Comparison of ENCODE assay signal across 10 cellular contexts in the genomic region with DNA sequence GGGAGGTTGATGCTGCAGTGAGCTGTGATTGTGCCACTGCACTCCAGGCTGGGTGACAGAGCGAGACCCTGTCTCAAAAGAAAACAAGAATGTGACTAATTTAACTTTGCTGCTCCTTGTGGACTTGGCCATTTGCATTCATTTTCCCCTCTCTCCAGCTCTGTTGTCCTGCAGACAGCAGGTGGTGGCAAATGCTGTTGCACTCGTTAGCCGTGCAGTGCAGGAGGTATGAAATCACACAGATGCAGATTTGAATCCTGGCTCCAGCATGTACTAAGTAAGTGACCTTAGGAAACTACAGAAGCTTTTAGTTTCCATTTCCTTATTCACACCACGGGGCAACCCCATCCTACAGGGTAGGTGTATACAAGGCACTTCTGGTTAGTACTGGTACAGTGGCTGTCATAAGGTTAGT. TPM values are rescaled to one million over a fixed set of nuclear protein-coding genes. Genes with fewer than 3 reads are reported as not detected.
DNase-seq lines count a peak whose midpoint lies in the region; ATAC-seq, FAIRE-seq and TF ChIP-seq lines count a peak whose summit lies in the region.
"Had no signal": no experiment of that assay in that cellular context is flagged by ENCODE, and none has a peak within 500 bp of the region (broad histone marks: within the 10 kb centered on the region; RNA-seq: fewer than 3 reads in every experiment).

No MANE protein-coding gene starts in this region.

- peak overlapping the region; percentile 3; the same call in 1 of the 2 replicates for H2BK5ac ChIP-seq in H1 (ENCODE audit: low read depth, low read length)

- no TSS peak for BruUV-seq in PC-9 (replicated peaks; lab: Mats Ljungman, UMichigan)

- no peak overlapping the region for H4K8ac ChIP-seq in H1 (ENCODE audit: extremely low read depth, insufficient read depth, low read length)

- no peak overlapping the region for H3K56ac ChIP-seq in H1 (replicated peaks; ENCODE audit: insufficient read length, low read depth, low read length)

- TF ChIP-seq RAD21 in H1 (IDR thresholded peaks at IDR 0.05 in 1 of 2, conservative IDR thresholded peaks at IDR 0.05 in 1 of 2; ENCODE audit: low read depth in 2 of 2, low read length in 2 of 2), result peak in 1 of 2 experiments; percentile 21; a peak in 1 of 4 replicates

- H3K4me3 ChIP-seq in H1 (ENCODE audit: extremely low read depth in 1 of 4, insufficient read depth in 2 of 4, low read depth in 3 of 4, low read length in 4 of 4) (no peak overlapping the region), PC-9 (no peak overlapping the region)
- H3K4me3 ChIP-seq: body of pancreas had no signal

- H3K79me1 ChIP-seq in H1 (ENCODE audit: low read depth, low read length), result no peaks in the 10 kb centered on the region

- H4K20me1 ChIP-seq in H1 (replicated peaks in 1 of 2; ENCODE audit: control insufficient read depth in 1 of 2, insufficient read depth in 2 of 2, low read length in 2 of 2), result no peaks in the 10 kb centered on the region
- H4K20me1 ChIP-seq in PC-9 (ENCODE audit: insufficient read depth), result no peaks in the 10 kb centered on the region

- H3K79me2 ChIP-seq in H1 (ENCODE audit: control insufficient read depth in 1 of 2, insufficient read depth in 2 of 2, low read length in 2 of 2) (no peaks in the 10 kb centered on the region), PC-9 (ENCODE audit: low read depth) (no peaks in the 10 kb centered on the region)

- H3F3A ChIP-seq in PC-9 (ENCODE audit: insufficient read depth, low read depth), result 0 out of 2 replicates have a peak, but pooled peaks cover 4% of the 10 kb centered on the region

- H3K36me3 ChIP-seq in H1 (ENCODE audit: control insufficient read depth in 2 of 4, insufficient read depth in 4 of 4, low read length in 3 of 4) (no peaks in the 10 kb centered on the region), PC-9 (ENCODE audit: low read depth) (no peaks in the 10 kb centered on the region)

- CTCF ChIA-PET in H1 (lab: Charles Lee; ENCODE audit: partially characterized antibody), result interaction anchor here (0.6 to 3.6 kb wide), 10 partner anchors 8 to 778 kb away, joined by 3 to 16 read pairs (median 4); a partner anchor contains a TSS
- CTCF ChIA-PET in PC-9 (lab: Charles Lee), result no interaction called here

- FAIRE-seq in H1 (lab: Jason Lieb, UNC), result peak; percentile 81

- H2BK12ac ChIP-seq in H1 (ENCODE audit: low read depth, low read length), result peak overlapping the region; percentile 75; the same call in 1 of the 2 replicates

- H2AK5ac ChIP-seq in H1 (ENCODE audit: low read depth, low read length), result no peak overlapping the region

- POLR2A ChIA-PET in H1 (lab: Charles Lee; ENCODE audit: partially characterized antibody), result interaction anchor here (0.6 to 3.0 kb wide), 5 partner anchors 9 to 424 kb away, joined by 3 to 26 read pairs (median 5); a partner anchor contains a TSS
- POLR2A ChIA-PET in PC-9 (lab: Charles Lee; ENCODE audit: unreplicated experiment), result no interaction called here

- H3K18ac ChIP-seq in H1 (ENCODE audit: extremely low read depth, low read length), result no peak overlapping the region; the same call in 1 of the 2 replicates

- no peak overlapping the region for H2BK15ac ChIP-seq in H1 (ENCODE audit: low read length)

- DNase-seq in H1 (ENCODE audit: low read depth in 1 of 2, low spot score in 2 of 2) (peak in 1 of 2 experiments; percentile 47), SKM-1 treated with dmso at 0.1 percent for 144 hours (lab: John Stamatoyannopoulos, UW; ENCODE audit: unreplicated experiment) (no peak), cerebellar nuclear complex (lab: John Stamatoyannopoulos, UW) (no peak), ecto neural progenitor cell (ENCODE audit: low spot score) (no peak), PC-9 (no peak)
- DNase-seq: body of pancreas, DND-41 had no signal

- intact Hi-C loops in PC-9 (cut with micrococcal nuclease; ENCODE audit: unreplicated experiment), result no loop called here

- H3K4me2 ChIP-seq in H1 (ENCODE audit: insufficient read depth in 1 of 2, low read depth in 2 of 2, low read length in 2 of 2) (no peak overlapping the region; a peak in 2 of 4 replicates), PC-9 (no peak overlapping the region)

- H3K4ac ChIP-seq in H1 (replicated peaks; ENCODE audit: insufficient read length, low read depth, low read length), result no peak overlapping the region

- peak overlapping the region; percentile 74 for H4K5ac ChIP-seq in H1 (ENCODE audit: insufficient read length, low read depth, low read length)

- no peak overlapping the region for H3K9ac ChIP-seq in H1 (replicated peaks in 1 of 4; ENCODE audit: extremely low read depth in 1 of 4, low read depth in 3 of 4, low read length in 3 of 4)

- TF ChIP-seq POLR2A in H1 (IDR thresholded peaks at IDR 0.05; ENCODE audit: control extremely low read depth in 1 of 2, low read depth in 2 of 2, low read length in 2 of 2), result no peak

- no peak overlapping the region for H2BK20ac ChIP-seq in H1 (ENCODE audit: low read length)

- H2AFZ ChIP-seq in H1 (ENCODE audit: low read length) (no peak overlapping the region), PC-9 (no peak overlapping the region)

- ATAC-seq in GM18858 (IDR thresholded peaks at IDR 0.05; ENCODE audit: unreplicated experiment), result peak; percentile 89
- peak; percentile 89 for ATAC-seq in GM21529 (IDR thresholded peaks at IDR 0.05; ENCODE audit: unreplicated experiment)
- ATAC-seq in HG03378 (IDR thresholded peaks at IDR 0.05; ENCODE audit: unreplicated experiment), result peak; percentile 81
- ATAC-seq: body of pancreas had no signal

- no peak overlapping the region for H3K23ac ChIP-seq in H1 (ENCODE audit: insufficient read length)

- TF ChIP-seq CTCF in H1 (IDR thresholded peaks at IDR 0.05; ENCODE audit: control extremely low read depth in 1 of 3, insufficient read depth in 1 of 3, low read depth in 1 of 3, low read length in 3 of 3) (no peak), PC-9 (conservative IDR thresholded peaks at IDR 0.05) (no peak)

- H3K27ac ChIP-seq in H1 (ENCODE audit: low read depth, low read length) (no peak overlapping the region), PC-9 (no peak overlapping the region)
- H3K27ac ChIP-seq: body of pancreas had no signal

- H3K14ac ChIP-seq in H1 (ENCODE audit: insufficient read length), result no peak overlapping the region

- H3K9me3 ChIP-seq in H1 (ENCODE audit: insufficient read depth in 2 of 2, low read depth in 1 of 2, low read length in 1 of 2) (no peaks in the 10 kb centered on the region), PC-9 (ENCODE audit: insufficient read depth, low read depth) (no peaks in the 10 kb centered on the region)
- H3K9me3 ChIP-seq: body of pancreas had no signal

- H4K91ac ChIP-seq in H1 (replicated peaks; ENCODE audit: insufficient read length, low read length), result no peak overlapping the region

- no peaks in the 10 kb centered on the region for H3K9me2 ChIP-seq in PC-9 (ENCODE audit: insufficient read depth)

- H3K4me1 ChIP-seq in H1 (replicated peaks in 1 of 4; ENCODE audit: control insufficient read depth in 3 of 4, insufficient read depth in 4 of 4, low read length in 3 of 4), result peaks cover 2 to 14% (median 8%) of the 10 kb centered on the region in 4 experiments
- H3K4me1 ChIP-seq in PC-9 (replicated peaks; ENCODE audit: insufficient read depth), result no peaks in the 10 kb centered on the region
- H3K4me1 ChIP-seq: body of pancreas had no signal

- H3K27me3 ChIP-seq in H1 (replicated peaks in 1 of 4; ENCODE audit: control insufficient read depth in 3 of 4, extremely low read depth in 1 of 4, insufficient read depth in 3 of 4, low read length in 3 of 4) (no peaks in the 10 kb centered on the region), PC-9 (ENCODE audit: insufficient read depth, low read depth) (no peaks in the 10 kb centered on the region)
- H3K27me3 ChIP-seq: body of pancreas had no signal

- 10% methylated on average over 4 of the region's 4 CpGs; no CpG with 5 or more reads in 1 of the 2 experiments for WGBS in H1 (ENCODE audit: extremely low coverage in 1 of 2, insufficient coverage in 1 of 2, insufficient read length in 1 of 2, insufficient replicate concordance in 2 of 2, low coverage in 1 of 2, low lambda C conversion rate in 2 of 2, missing lambda C conversion rate in 1 of 2), 2 experiments

- H2BK120ac ChIP-seq in H1 (replicated peaks; ENCODE audit: low read depth, low read length), result no peak overlapping the region

- no peak for TF ChIP-seq EP300 in H1 (IDR thresholded peaks at IDR 0.05; ENCODE audit: borderline replicate concordance in 1 of 2, low read depth in 2 of 2, low read length in 2 of 2)

- H3K23me2 ChIP-seq in H1 (ENCODE audit: low read depth, low read length), result no peaks in the 10 kb centered on the region

TF ChIP-seq in H1, 55 proteins besides CTCF, POLR2A, EP300 and RAD21:
- TF ChIP-seq TCF12 (IDR thresholded peaks at IDR 0.05; ENCODE audit: low read depth, low read length) (0 out of 2 replicates have a peak, but pooled peaks have one; percentile 25), CREB1 (IDR thresholded peaks at IDR 0.05) (peak; percentile 35; the same call in 1 of the 2 replicates), BRCA1 (IDR thresholded peaks at IDR 0.05; ENCODE audit: low read depth, low read length) (no peak)
TF ChIP-seq in H1: peak in this region for 2.

RNA-seq across cellular contexts. Expression of a gene that starts 9.6 kb away (rescaled TPM):
- 38.8 and 40.8 TPM in 2 replicates for total RNA-seq in H1 (2021; fragmentation: NEBNext Ultra II Directional; extraction: Animal tissue kit (Norgen Biotek cat#: 25700))
- polyA plus RNA-seq in H1 (2011; rRNA removed), result 25.2 and 26.2 TPM in 2 replicates
- polyA plus RNA-seq in H1 (2011; cell fraction: cytosol; rRNA removed), result 21.1 TPM
- 48.4 TPM for polyA plus RNA-seq in H1 (2011; cell fraction: nucleus; rRNA removed)
- polyA plus RNA-seq in H1 (2012, experiment 1 of 2), result 22.5 to 25.1 TPM (median 23.6 TPM) in 4 replicates
- polyA plus RNA-seq in H1 (2012, experiment 2 of 2), result 15.4 TPM
- 17.8 TPM for polyA plus RNA-seq in H1 (2013, experiment 1 of 2)
- 16.3 TPM for polyA plus RNA-seq in H1 (2013, experiment 2 of 2)
- 42.9 and 43.2 TPM in 2 replicates for polyA minus RNA-seq in H1 (2011; rRNA and poly(A)+ RNA removed)
- polyA minus RNA-seq in H1 (2011; cell fraction: cytosol; rRNA and poly(A)+ RNA removed), result 38.0 TPM
- polyA minus RNA-seq in H1 (2011; cell fraction: nucleus; rRNA and poly(A)+ RNA removed), result 31.0 TPM
- total RNA-seq in PC-9 (2021), result 3.4 and 3.8 TPM in 2 replicates
